Comparison of ENCODE assay signal across 22 cellular contexts in genomic region chr10:72062832-72063702, GRCh38. TPM values are rescaled to one million over a fixed set of nuclear protein-coding genes. Genes with fewer than 3 reads are reported as not detected.
DNase-seq lines count a peak whose midpoint lies in the region; ATAC-seq and TF ChIP-seq lines count a peak whose summit lies in the region.
"Had no signal": no experiment of that assay in that cellular context is flagged by ENCODE, and none has a peak within 500 bp of the region (broad histone marks: within the 10 kb centered on the region; RNA-seq: fewer than 3 reads in every experiment).

No MANE protein-coding gene starts in this region.

- TF ChIP-seq CTCF in natural killer cell (IDR thresholded peaks at IDR 0.05) (no peak), activated B cell treated with CpG ODN at 0.5 μM for 24 hours (IDR thresholded peaks at IDR 0.05) (no peak)

- peak overlapping the region; percentile 61 for H4K91ac ChIP-seq in mesenchymal stem cell (ENCODE audit: low read length)

- H2AK5ac ChIP-seq in mesenchymal stem cell (ENCODE audit: low read length, severe bottlenecking): no peak overlapping the region

- H3K4me1 ChIP-seq in mesenchymal stem cell (ENCODE audit: control insufficient read depth, insufficient read depth, low read depth, low read length): peaks cover 7% of the 10 kb centered on the region
- H3K4me1 ChIP-seq: right lobe of liver, uterus had no signal

- no peaks in the 10 kb centered on the region for H3K36me3 Mint-ChIP-seq in natural killer cell
- no peaks in the 10 kb centered on the region for H3K36me3 Mint-ChIP-seq in natural killer cell treated with Interleukin-12 subunit alpha and Interleukin-12 subunit beta and Interleukin-15 and Interleukin-18, amount 100 ng/mL, for 72 hours
- peaks cover 50% of the 10 kb centered on the region for H3K36me3 Mint-ChIP-seq in activated B cell treated with CpG ODN at 0.5 μM for 24 hours (ENCODE audit: low read depth)

- peak overlapping the region in 1 of 2 experiments; percentile 6 for H3K4ac ChIP-seq in mesenchymal stem cell (ENCODE audit: low read depth in 1 of 2, low read length in 2 of 2)

- no peak for DNase-seq in natural killer cell
- DNase-seq in natural killer cell treated with Interleukin-12 subunit alpha and Interleukin-12 subunit beta and Interleukin-15 and Interleukin-18, amount 100 ng/mL, for 72 hours (ENCODE audit: low spot score): no peak
- DNase-seq in activated B cell treated with CpG ODN at 0.5 μM for 24 hours: no peak
- DNase-seq in mesenchymal stem cell: no peak
- DNase-seq in left colon: no peak
- DNase-seq in NCI-H2171 treated with DMSO at 0.1 percent for 48 hours (lab: John Stamatoyannopoulos, UW): no peak
- DNase-seq: anterior cingulate cortex; central memory CD4-positive, alpha-beta T cell; DMS153; dorsolateral prefrontal cortex; GDM1; NCI-H1048; NCI-H187; posterior cingulate gyrus; right lobe of liver; stimulated activated CD4-positive, alpha-beta T cell treated with anti-CD3 and anti-CD28 coated beads, Interleukin-15, amount 100 ng/mL, for 24 hours; SW 1271; uterus had no signal

- H3K4me1 Mint-ChIP-seq in natural killer cell (peaks cover 0 to 9% of the 10 kb centered on the region in 2 donors), activated B cell treated with CpG ODN at 0.5 μM for 24 hours (peaks cover 17% of the 10 kb centered on the region)
- H3K4me1 Mint-ChIP-seq in natural killer cell treated with Interleukin-12 subunit alpha and Interleukin-12 subunit beta and Interleukin-15 and Interleukin-18, amount 100 ng/mL, for 72 hours (ENCODE audit: low read depth in 2 of 2): no peaks in the 10 kb centered on the region

- H3K18ac ChIP-seq in mesenchymal stem cell (ENCODE audit: low read depth in 1 of 2, low read length in 2 of 2): no peak overlapping the region

- no peak overlapping the region for H3K27ac ChIP-seq in mesenchymal stem cell (ENCODE audit: low read length, poor library complexity, severe bottlenecking)
- H3K27ac ChIP-seq: C4-2B, right lobe of liver, uterus had no signal

- no peaks in the 10 kb centered on the region for H3K79me1 ChIP-seq in mesenchymal stem cell (replicated peaks; ENCODE audit: low read length, poor library complexity, severe bottlenecking)

- H3K9me3 ChIP-seq in mesenchymal stem cell (ENCODE audit: control insufficient read depth, low read length): no peaks in the 10 kb centered on the region
- H3K9me3 ChIP-seq: right lobe of liver, uterus had no signal

- no peak overlapping the region for H3K23ac ChIP-seq in mesenchymal stem cell (ENCODE audit: low read length in 2 of 2)

- no peak overlapping the region for H2BK120ac ChIP-seq in mesenchymal stem cell (ENCODE audit: low read depth, low read length)

- no peaks in the 10 kb centered on the region for H3K27me3 Mint-ChIP-seq in natural killer cell (ENCODE audit: low read depth in 2 of 2)
- H3K27me3 Mint-ChIP-seq in natural killer cell treated with Interleukin-12 subunit alpha and Interleukin-12 subunit beta and Interleukin-15 and Interleukin-18, amount 100 ng/mL, for 72 hours: no peaks in the 10 kb centered on the region
- H3K27me3 Mint-ChIP-seq in activated B cell treated with CpG ODN at 0.5 μM for 24 hours: no peaks in the 10 kb centered on the region

- CTCF ChIA-PET in activated B cell treated with CpG ODN at 0.5 μM for 24 hours (lab: Charles Lee): interaction anchor here (4.9 kb wide), 1 partner anchor 14 kb away, joined by 42 read pairs; no protein-coding TSS in a partner anchor

- peak overlapping the region in 1 of 2 experiments; percentile 35 for H2BK12ac ChIP-seq in mesenchymal stem cell (ENCODE audit: low read length in 2 of 2)

- no peak overlapping the region for H3K4me3 ChIP-seq in mesenchymal stem cell (ENCODE audit: insufficient read depth in 1 of 2, low read depth in 1 of 2, low read length in 2 of 2)
- H3K4me3 ChIP-seq: dorsolateral prefrontal cortex, right lobe of liver, uterus had no signal

- no peak overlapping the region for H2AFZ ChIP-seq in mesenchymal stem cell (ENCODE audit: low read depth, low read length)

- POLR2A ChIA-PET in activated B cell treated with CpG ODN at 0.5 μM for 24 hours (lab: Charles Lee): interaction anchor here (0.6 to 0.7 kb wide), 3 partner anchors 30 to 129 kb away, joined by 4 to 5 read pairs (median 4); no protein-coding TSS in a partner anchor

- H3K4me2 ChIP-seq in mesenchymal stem cell (ENCODE audit: low read length, poor library complexity, severe bottlenecking): no peak overlapping the region

- H2BK5ac ChIP-seq in mesenchymal stem cell (ENCODE audit: low read depth, low read length, poor library complexity, severe bottlenecking): no peak overlapping the region

- peak overlapping the region; percentile 16 for H4K8ac ChIP-seq in mesenchymal stem cell (ENCODE audit: low read length)

- peak overlapping the region; percentile 18 for H2BK15ac ChIP-seq in mesenchymal stem cell (ENCODE audit: low read depth, poor library complexity, severe bottlenecking)

- H3K4me3 Mint-ChIP-seq in natural killer cell: no peak overlapping the region
- no peak overlapping the region for H3K4me3 Mint-ChIP-seq in natural killer cell treated with Interleukin-12 subunit alpha and Interleukin-12 subunit beta and Interleukin-15 and Interleukin-18, amount 100 ng/mL, for 72 hours
- H3K4me3 Mint-ChIP-seq in activated B cell treated with CpG ODN at 0.5 μM for 24 hours: no peak overlapping the region

- H3K27ac Mint-ChIP-seq in natural killer cell (peak overlapping the region; percentile 16 to 86), activated B cell treated with CpG ODN at 0.5 μM for 24 hours (peak overlapping the region; percentile 41)
- H3K27ac Mint-ChIP-seq in natural killer cell treated with Interleukin-12 subunit alpha and Interleukin-12 subunit beta and Interleukin-15 and Interleukin-18, amount 100 ng/mL, for 72 hours: peak overlapping the region in 1 of 2 donors; percentile 58

- 95% methylated on average over 29 of the region's 29 CpGs for WGBS in mesenchymal stem cell

- peaks cover 34 to 51% of the 10 kb centered on the region in 2 experiments for H3K27me3 ChIP-seq in mesenchymal stem cell (ENCODE audit: control insufficient read depth in 1 of 2, insufficient read depth in 1 of 2, low read length in 2 of 2)
- H3K27me3 ChIP-seq: dorsolateral prefrontal cortex, right lobe of liver, uterus had no signal

- no peak overlapping the region for H3K14ac ChIP-seq in mesenchymal stem cell (ENCODE audit: low read length in 2 of 2)

- intact Hi-C loops in natural killer cell (cut with micrococcal nuclease) (no loop called here), activated B cell treated with CpG ODN at 0.5 μM for 24 hours (cut with micrococcal nuclease) (no loop called here), left colon (cut with DNase I, micrococcal nuclease) (no loop called here)

- ATAC-seq in natural killer cell: no peak
- ATAC-seq in natural killer cell treated with Interleukin-12 subunit alpha and Interleukin-12 subunit beta and Interleukin-15 and Interleukin-18, amount 100 ng/mL, for 72 hours: no peak
- ATAC-seq in activated B cell treated with CpG ODN at 0.5 μM for 24 hours (ENCODE audit: low read depth): no peak
- no peak for ATAC-seq in left colon
- no peak for ATAC-seq in GM19351 (IDR thresholded peaks at IDR 0.05; ENCODE audit: unreplicated experiment)
- no peak for ATAC-seq in HG03025 (IDR thresholded peaks at IDR 0.05; ENCODE audit: low FRiP score, unreplicated experiment)
- ATAC-seq: right lobe of liver, Right ventricle myocardium inferior had no signal

- H3K9ac ChIP-seq in mesenchymal stem cell (ENCODE audit: low read length): no peak overlapping the region

- H3K9me3 Mint-ChIP-seq in natural killer cell: no peaks in the 10 kb centered on the region
- H3K9me3 Mint-ChIP-seq in natural killer cell treated with Interleukin-12 subunit alpha and Interleukin-12 subunit beta and Interleukin-15 and Interleukin-18, amount 100 ng/mL, for 72 hours: no peaks in the 10 kb centered on the region
- no peaks in the 10 kb centered on the region for H3K9me3 Mint-ChIP-seq in activated B cell treated with CpG ODN at 0.5 μM for 24 hours

- H3K36me3 ChIP-seq in mesenchymal stem cell (ENCODE audit: control insufficient read depth in 1 of 2, insufficient read depth in 2 of 2, low read depth in 1 of 2, low read length in 2 of 2): no peaks in the 10 kb centered on the region
- H3K36me3 ChIP-seq: right lobe of liver, uterus had no signal

RNA-seq across cellular contexts. Expression of gene SPOCK2, which starts 25.3 kb away (rescaled TPM):
- total RNA-seq in natural killer cell (100 to 1,000 TPM; 258 to 329 (median 293) TPM), activated B cell treated with CpG ODN at 0.5 μM for 24 hours (24.2 and 27.8 TPM in 2 replicates), left colon (1 to 10 TPM; 2.3 to 4.5 TPM)
- total RNA-seq in natural killer cell treated with Interleukin-12 subunit alpha and Interleukin-12 subunit beta and Interleukin-15 and Interleukin-18, amount 100 ng/mL, for 72 hours: 10 to 100 TPM; 24.9 to 25.9 TPM
- 0.22 TPM for polyA plus RNA-seq in mesenchymal stem cell (2013, experiment 1 of 2)
- 0.30 TPM for polyA plus RNA-seq in mesenchymal stem cell (2013, experiment 2 of 2)
